Comparison of ENCODE assay signal across 8 cellular contexts in genomic region chr11:120013325-120014250, GRCh38.
DNase-seq lines count a peak whose midpoint lies in the region; ATAC-seq, FAIRE-seq and TF ChIP-seq lines count a peak whose summit lies in the region.

No MANE protein-coding gene starts in this region.

- no peaks in the 10 kb centered on the region for H3K4me1 ChIP-seq in Panc1 (ENCODE audit: control insufficient read depth, insufficient read depth, low read length)

- peak; percentile 95 for TF ChIP-seq CTCF in Panc1 (IDR thresholded peaks at IDR 0.05)
- TF ChIP-seq CTCF in fibroblast of mammary gland (conservative IDR thresholded peaks at IDR 0.05; ENCODE audit: control insufficient read depth, insufficient read depth, low read depth, low read length) = peak; percentile 62
- TF ChIP-seq CTCF in omental fat pad (IDR thresholded peaks at IDR 0.05) = peak in 1 of 3 donors; percentile 24

- in situ Hi-C loops in Panc1 (cut with HindIII; ENCODE audit: low pct_unique_long_range_greater_than_20kb, low sequenced_read_pairs) = no loop called here

- intact Hi-C loops in Panc1 (cut with micrococcal nuclease; ENCODE audit: unreplicated experiment) = loop anchor here (1.0 to 5.0 kb wide), 3 partner anchors 94 to 531 kb away; no protein-coding TSS in a partner anchor

- H3K27me3 ChIP-seq in Panc1 (ENCODE audit: control insufficient read depth, insufficient read depth, low read length) = peaks cover 59% of the 10 kb centered on the region

- TF ChIP-seq POLR2A in GM12892 (IDR thresholded peaks at IDR 0.05; ENCODE audit: low read depth, low read length) = no peak

- no TSS peak for BruUV-seq in Panc1 (replicated peaks; lab: Mats Ljungman, UMichigan)

- peak; percentile 92 for ATAC-seq in Panc1
- ATAC-seq in omental fat pad (ENCODE audit: low FRiP score) = peak; percentile 47
- ATAC-seq in HG03175 (IDR thresholded peaks at IDR 0.05; ENCODE audit: unreplicated experiment) = no peak

- no peaks in the 10 kb centered on the region for H3K9me3 ChIP-seq in Panc1 (ENCODE audit: control insufficient read depth, insufficient read depth, low read depth, low read length)

- H3K36me3 ChIP-seq in Panc1 (ENCODE audit: control insufficient read depth, insufficient read depth, low read length) = no peaks in the 10 kb centered on the region; the same call in 1 of the 2 replicates

- POLR2A ChIA-PET in Panc1 (lab: Charles Lee) = no interaction called here

- DNase-seq in AG08396 (ENCODE audit: low spot score) (peak; percentile 65), GM12892 (ENCODE audit: insufficient read length) (peak; percentile 41), Panc1 (ENCODE audit: low read depth, low spot score) (peak; percentile 8), fibroblast of mammary gland (ENCODE audit: low read depth) (peak; percentile 25), omental fat pad (ENCODE audit: low spot score) (no peak), NOMO-1 (lab: John Stamatoyannopoulos, UW; ENCODE audit: unreplicated experiment in 2 of 2) (no peak), middle frontal gyrus (ENCODE audit: extremely low spot score, low spot score) (no peak)

- peak; percentile 70 for FAIRE-seq in GM12892 (lab: Jason Lieb, UNC)

- H3K27ac ChIP-seq in Panc1 (ENCODE audit: low read length) = no peak overlapping the region

- H3K4me3 ChIP-seq in Panc1 (ENCODE audit: low read depth in 2 of 2, low read length in 2 of 2) = no peak overlapping the region
- no peak overlapping the region for H3K4me3 ChIP-seq in fibroblast of mammary gland (ENCODE audit: control insufficient read depth, low read depth, low read length)

- CTCF ChIA-PET in Panc1 (lab: Charles Lee) = no interaction called here

Comparison
In these comparisons a context has a peak if more than half of its experiments do, and no peak if none do; other contexts are left out.
1. DNase-seq: peak in AG08396 (single experiment), GM12892 (single experiment), Panc1 (single experiment) and fibroblast of mammary gland (single experiment); none in omental fat pad (single experiment), NOMO-1 (0 of 2) and middle frontal gyrus (single experiment).